ENCODE assay signal across 21 cellular contexts in genomic region chr4:14592950-14593349, GRCh38.
DNase-seq lines count a peak whose midpoint lies in the region; ATAC-seq and TF ChIP-seq lines count a peak whose summit lies in the region.
"Had no signal": no experiment of that assay in that cellular context is flagged by ENCODE, and none has a peak within 500 bp of the region (broad histone marks: within the 10 kb centered on the region; RNA-seq: fewer than 3 reads in every experiment).

No MANE protein-coding gene starts in this region.

- DNase-seq in EL (peak; percentile 4), RWPE2 (ENCODE audit: low spot score) (no peak), epithelial cell of esophagus (ENCODE audit: low read depth) (peak; percentile 48), nephron progenitor cell (no peak), NCI-H526 (lab: John Stamatoyannopoulos, UW) (no peak), osteoblast (ENCODE audit: insufficient read length, low spot score, missing footprints) (no peak), GOT3 (lab: John Stamatoyannopoulos, UW) (no peak)
- DNase-seq: Caco-2; CD4-positive, CD25-positive, alpha-beta regulatory T cell; CD8-positive, alpha-beta T cell; DMS153; DND-41; GDM1; HFFc6 had no signal

- H3K9me3 Mint-ChIP-seq in nephron progenitor cell, result no peaks in the 10 kb centered on the region
- H3K9me3 Mint-ChIP-seq: CD8-positive, alpha-beta T cell; GM23338; HFFc6 had no signal

- H3K27me3 ChIP-seq in RWPE2 (ENCODE audit: insufficient read depth, poor library complexity, severe bottlenecking), result no peaks in the 10 kb centered on the region
- no peaks in the 10 kb centered on the region for H3K27me3 ChIP-seq in osteoblast (ENCODE audit: insufficient read depth, low read length)
- H3K27me3 ChIP-seq: BLaER1 had no signal

- no peaks in the 10 kb centered on the region for H4K20me1 ChIP-seq in osteoblast (ENCODE audit: insufficient read depth, low read length)
- H4K20me1 ChIP-seq: BLaER1 had no signal

- no peak overlapping the region for H3K4me3 ChIP-seq in RWPE2 (ENCODE audit: severe bottlenecking)
- no peak overlapping the region for H3K4me3 ChIP-seq in epithelial cell of esophagus (ENCODE audit: low read length)
- H3K4me3 ChIP-seq in osteoblast (ENCODE audit: insufficient read depth, low read length), result no peak overlapping the region
- H3K4me3 ChIP-seq: BLaER1, GM12878, GM23338, HAP-1 had no signal

- H3K4me1 ChIP-seq in RWPE2 (ENCODE audit: insufficient read depth, poor library complexity, severe bottlenecking), result no peaks in the 10 kb centered on the region
- H3K4me1 ChIP-seq in osteoblast (ENCODE audit: insufficient read depth, low read length), result no peaks in the 10 kb centered on the region
- H3K4me1 ChIP-seq: BLaER1, Caco-2, HAP-1 had no signal

- H3K27ac Mint-ChIP-seq in nephron progenitor cell, result peak overlapping the region; percentile 17
- H3K27ac Mint-ChIP-seq: B cell; CD4-positive, CD25-positive, alpha-beta regulatory T cell; CD8-positive, alpha-beta T cell; GM23338; HFFc6 had no signal

- H3K79me2 ChIP-seq in osteoblast (ENCODE audit: insufficient read depth, low read length), result no peaks in the 10 kb centered on the region

- H3K9me3 ChIP-seq in RWPE2 (ENCODE audit: severe bottlenecking) (no peaks in the 10 kb centered on the region), osteoblast (ENCODE audit: low read depth, low read length) (no peaks in the 10 kb centered on the region)
- H3K9me3 ChIP-seq: Caco-2, HAP-1 had no signal

- no peak overlapping the region for H2AFZ ChIP-seq in osteoblast (ENCODE audit: low read length)
- H2AFZ ChIP-seq: GM23338 had no signal

- no peaks in the 10 kb centered on the region for H3K4me1 Mint-ChIP-seq in nephron progenitor cell
- H3K4me1 Mint-ChIP-seq: CD4-positive, CD25-positive, alpha-beta regulatory T cell; GM23338 had no signal

- H3K4me2 ChIP-seq in osteoblast (ENCODE audit: insufficient read depth, low read length), result no peak overlapping the region
- H3K4me2 ChIP-seq: BLaER1, GM23338 had no signal

- H3K27me3 Mint-ChIP-seq in nephron progenitor cell (ENCODE audit: low read depth, poor library complexity), result peaks cover 3% of the 10 kb centered on the region
- H3K27me3 Mint-ChIP-seq: B cell; CD4-positive, CD25-positive, alpha-beta regulatory T cell had no signal

- 0 out of 3 replicates have a peak, but pooled peaks have one; percentile 51 for ATAC-seq in RWPE2 (ENCODE audit: low read depth)
- ATAC-seq: CD8-positive, alpha-beta T cell; GM12878; GM23338 had no signal

- H3K27ac ChIP-seq in RWPE2 (ENCODE audit: poor library complexity, severe bottlenecking) (no peak overlapping the region), osteoblast (ENCODE audit: low read depth, low read length) (no peak overlapping the region)
- H3K27ac ChIP-seq: 22Rv1, BLaER1, C4-2B had no signal

- H3K36me3 ChIP-seq in RWPE2 (ENCODE audit: low read depth) (no peaks in the 10 kb centered on the region), osteoblast (ENCODE audit: insufficient read depth, low read length) (no peaks in the 10 kb centered on the region)
- H3K36me3 ChIP-seq: BLaER1, HAP-1 had no signal

- H3K36me3 Mint-ChIP-seq in nephron progenitor cell (ENCODE audit: low read depth), result no peaks in the 10 kb centered on the region
- H3K36me3 Mint-ChIP-seq: CD4-positive, CD25-positive, alpha-beta regulatory T cell; CD8-positive, alpha-beta T cell had no signal

- H3K4me3 Mint-ChIP-seq in nephron progenitor cell, result no peak overlapping the region
- H3K4me3 Mint-ChIP-seq: B cell; CD4-positive, CD25-positive, alpha-beta regulatory T cell; CD8-positive, alpha-beta T cell; GM23338; HFFc6 had no signal

- TF ChIP-seq CTCF in RWPE2 (IDR thresholded peaks at IDR 0.05; ENCODE audit: poor library complexity, severe bottlenecking), result no peak
- TF ChIP-seq CTCF in epithelial cell of esophagus (IDR thresholded peaks at IDR 0.05; ENCODE audit: insufficient read depth, low read depth, low read length, missing control alignments), result no peak
- no peak for TF ChIP-seq CTCF in nephron progenitor cell (IDR thresholded peaks at IDR 0.05)
- no peak for TF ChIP-seq CTCF in osteoblast (IDR thresholded peaks at IDR 0.05; ENCODE audit: extremely low read depth, low read depth, low read length)

Comparison
In these comparisons a context has a peak if more than half of its experiments do, and no peak if none do; other contexts are left out.
1. DNase-seq: peak in EL (single experiment) and epithelial cell of esophagus (single experiment); none in RWPE2 (single experiment), nephron progenitor cell (single experiment), NCI-H526 (0 of 2), osteoblast (single experiment) and GOT3 (single experiment).